ENCODE assay signal across 8 cellular contexts in the genomic region with DNA sequence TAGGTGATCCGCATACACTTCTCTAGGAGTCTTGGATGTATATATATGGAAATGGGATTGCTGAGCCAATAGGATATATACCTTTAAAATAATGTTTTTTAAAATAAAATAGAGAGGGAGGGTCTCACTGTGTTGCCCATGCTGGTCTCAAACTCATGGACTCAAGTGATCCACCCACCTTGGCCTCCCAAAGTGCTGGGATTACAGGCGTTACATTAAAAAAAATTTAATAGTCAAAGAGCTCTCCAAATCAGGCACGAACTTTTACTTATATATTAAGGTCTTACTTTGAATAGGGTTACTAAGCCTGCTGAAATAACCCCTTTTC.
DNase-seq lines count a peak whose midpoint lies in the region; ATAC-seq and TF ChIP-seq lines count a peak whose summit lies in the region.

No MANE protein-coding gene starts in this region.

- 0 out of 3 replicates have a peak overlapping the region, but pooled peaks have one; percentile 54 for H2BK15ac ChIP-seq in IMR-90 (ENCODE audit: low read depth, low read length)

- ATAC-seq in IMR-90 (ENCODE audit: low read depth) (no peak), HG02852 (IDR thresholded peaks at IDR 0.05; ENCODE audit: unreplicated experiment) (no peak)

- in situ Hi-C loops in IMR-90 (cut with MboI; ENCODE audit: low sequenced_read_pairs), result no loop called here

- H3K27ac ChIP-seq in A673 (ENCODE audit: low read depth, low read length, poor library complexity, severe bottlenecking), result peak overlapping the region; percentile 93
- peak overlapping the region; percentile 74; the same call in 1 of the 2 replicates for H3K27ac ChIP-seq in IMR-90 (ENCODE audit: insufficient read depth, low read length)
- H3K27ac ChIP-seq in breast epithelium, result peak overlapping the region; percentile 85 to 88

- dilution Hi-C loops in IMR-90 (cut with HindIII; ENCODE audit: low sequenced_read_pairs, unreplicated experiment), result no loop called here

- WGBS in IMR-90 (ENCODE audit: extremely low coverage in 2 of 2, insufficient read length in 1 of 2), 2 experiments, result no CpG with 5 or more reads among the region's 3 CpGs

- no peak for TF ChIP-seq CTCF in A673 (conservative IDR thresholded peaks at IDR 0.05; ENCODE audit: low read depth, low read length)
- no peak for TF ChIP-seq CTCF in IMR-90 (conservative IDR thresholded peaks at IDR 0.05; ENCODE audit: low read depth, low read length)
- TF ChIP-seq CTCF in breast epithelium (IDR thresholded peaks at IDR 0.05), result no peak

- H3K36me3 ChIP-seq in A673 (ENCODE audit: insufficient read depth, low read length, poor library complexity, severe bottlenecking) (no peaks in the 10 kb centered on the region), IMR-90 (ENCODE audit: control insufficient read depth, insufficient read depth, low read length) (no peaks in the 10 kb centered on the region), breast epithelium (no peaks in the 10 kb centered on the region), mucosa of stomach (ENCODE audit: control insufficient read depth, insufficient read depth, low read length) (no peaks in the 10 kb centered on the region)

- H2BK5ac ChIP-seq in IMR-90 (ENCODE audit: low read depth, low read length, poor library complexity, severe bottlenecking), result peak overlapping the region; percentile 29

- TF ChIP-seq RAD21 in IMR-90 (IDR thresholded peaks at IDR 0.05; ENCODE audit: low read length), result no peak

- H3K4me1 ChIP-seq in A673 (ENCODE audit: insufficient read depth, low read length, poor library complexity, severe bottlenecking) (no peaks in the 10 kb centered on the region), IMR-90 (ENCODE audit: control insufficient read depth, insufficient read depth, low read length) (no peaks in the 10 kb centered on the region), breast epithelium (no peaks in the 10 kb centered on the region), mucosa of stomach (ENCODE audit: control insufficient read depth, insufficient read depth, low read length) (no peaks in the 10 kb centered on the region)

- no peaks in the 10 kb centered on the region for H3K27me3 ChIP-seq in A673 (replicated peaks; ENCODE audit: insufficient read depth, low read depth, low read length, poor library complexity)
- H3K27me3 ChIP-seq in IMR-90 (ENCODE audit: control insufficient read depth, insufficient read depth, low read length), result no peaks in the 10 kb centered on the region
- H3K27me3 ChIP-seq in breast epithelium, result peaks cover 0 to 10% of the 10 kb centered on the region in 2 donors
- no peaks in the 10 kb centered on the region for H3K27me3 ChIP-seq in mucosa of stomach (ENCODE audit: control insufficient read depth, insufficient read depth, low read length)

- H2AK5ac ChIP-seq in IMR-90 (ENCODE audit: low read depth, low read length), result no peak overlapping the region

- peak overlapping the region; percentile 26; the same call in 1 of the 2 replicates for H3K18ac ChIP-seq in IMR-90 (ENCODE audit: low read depth, low read length)

- H3K56ac ChIP-seq in IMR-90 (ENCODE audit: extremely low read depth, insufficient read depth, low read length), result no peak overlapping the region; the same call in 1 of the 2 replicates

- 0 out of 2 replicates have a peak overlapping the region, but pooled peaks have one; percentile 10 for H3K4me2 ChIP-seq in IMR-90 (ENCODE audit: low read depth, low read length)

- H3K4ac ChIP-seq in IMR-90 (ENCODE audit: low read depth, low read length), result peak overlapping the region; percentile 64; the same call in 1 of the 2 replicates

- H4K5ac ChIP-seq in IMR-90 (ENCODE audit: low read depth, low read length), result peak overlapping the region; percentile 77; the same call in 1 of the 2 replicates

- 0 out of 2 replicates have a peak overlapping the region, but pooled peaks have one; percentile 5 for H2BK20ac ChIP-seq in IMR-90 (ENCODE audit: low read depth, low read length)

- H3K9me1 ChIP-seq in IMR-90 (ENCODE audit: insufficient read depth, low read length), result no peaks in the 10 kb centered on the region

- peak overlapping the region; percentile 28; the same call in 1 of the 2 replicates for H3K9ac ChIP-seq in IMR-90 (ENCODE audit: low read depth, low read length)
- peak overlapping the region; percentile 69 for H3K9ac ChIP-seq in mucosa of stomach (ENCODE audit: low read length)

- H3K9me3 ChIP-seq in A673 (ENCODE audit: low read depth, low read length, poor library complexity, severe bottlenecking) (no peaks in the 10 kb centered on the region), IMR-90 (ENCODE audit: control insufficient read depth, insufficient read depth, low read length) (no peaks in the 10 kb centered on the region), breast epithelium (peaks cover 0 to 3% of the 10 kb centered on the region in 2 donors), mucosa of stomach (ENCODE audit: control insufficient read depth, low read length) (no peaks in the 10 kb centered on the region)

- H2BK120ac ChIP-seq in IMR-90 (ENCODE audit: low read depth, low read length), result 0 out of 2 replicates have a peak overlapping the region, but pooled peaks have one; percentile 18

- H4K8ac ChIP-seq in IMR-90 (ENCODE audit: low read depth in 2 of 2, low read length in 2 of 2), result peak overlapping the region; percentile 80 to 91

- no peak overlapping the region for H3K23ac ChIP-seq in IMR-90 (ENCODE audit: low read depth, low read length)

- H2AFZ ChIP-seq in IMR-90 (replicated peaks; ENCODE audit: low read length, poor library complexity), result no peak overlapping the region

- intact Hi-C loops in A673 (cut with micrococcal nuclease; ENCODE audit: unreplicated experiment) (no loop called here), IMR-90 (cut with micrococcal nuclease) (loop anchor here (1.0 kb wide), 2 partner anchors 281 to 361 kb away; partner anchors contain the start of genes APEX2 and TRO), breast epithelium (cut with DNase I; ENCODE audit: low total_unique reads) (no loop called here)

- peak overlapping the region; percentile 83 for H4K91ac ChIP-seq in IMR-90 (ENCODE audit: insufficient read depth, low read depth, low read length)

- peak overlapping the region; percentile 47 for H3K4me3 ChIP-seq in A673 (ENCODE audit: low read depth, low read length, poor library complexity, severe bottlenecking)
- H3K4me3 ChIP-seq in IMR-90 (ENCODE audit: insufficient read depth, low read depth, low read length), result 0 out of 2 replicates have a peak overlapping the region, but pooled peaks have one; percentile 48
- H3K4me3 ChIP-seq in breast epithelium, result peak overlapping the region; percentile 40 to 62 (median 43)
- peak overlapping the region; percentile 32 for H3K4me3 ChIP-seq in mucosa of stomach (ENCODE audit: low read length)

- H3K79me1 ChIP-seq in IMR-90 (ENCODE audit: low read depth in 1 of 2, low read length in 2 of 2), result no peaks in the 10 kb centered on the region

- TF ChIP-seq POLR2A in IMR-90 (IDR thresholded peaks at IDR 0.05; ENCODE audit: low read depth, low read length), result no peak
- TF ChIP-seq POLR2A in breast epithelium (IDR thresholded peaks at IDR 0.05), result no peak

- no peaks in the 10 kb centered on the region for H4K20me1 ChIP-seq in IMR-90 (ENCODE audit: insufficient read depth, low read length)

- H2AK9ac ChIP-seq in IMR-90 (replicated peaks; ENCODE audit: low read depth, low read length, poor library complexity), result no peak overlapping the region

- DNase-seq in A673 (ENCODE audit: low spot score) (no peak), IMR-90 (no peak), breast epithelium (ENCODE audit: low spot score in 2 of 2) (no peak), hypothalamus (lab: John Stamatoyannopoulos, UW) (no peak), HuH-7 (ENCODE audit: low spot score) (no peak)
- no peak for DNase-seq in stimulated activated naive CD4-positive, alpha-beta T cell treated with Interleukin-2 at 50 U/mL for 16 hours (lab: John Stamatoyannopoulos, UW)

- CTCF ChIA-PET in A673 (lab: Charles Lee), result interaction anchor here (0.6 to 0.9 kb wide), 2 partner anchors 87 to 147 kb away, joined by 3 to 4 read pairs; no protein-coding TSS in a partner anchor
- CTCF ChIA-PET in IMR-90 (lab: Yijun Ruan, JAX), result interaction anchor here (0.9 to 1.5 kb wide), 2 partner anchors 170 to 361 kb away, joined by 4 to 6 read pairs; partner anchors contain the start of gene APEX2

- BruUV-seq in A673 (replicated peaks; lab: Mats Ljungman, UMichigan) (TSS peak; percentile 98), IMR-90 (replicated peaks; lab: Mats Ljungman, UMichigan) (no TSS peak)

- POLR2A ChIA-PET in A673 (lab: Charles Lee; ENCODE audit: low non-redundant PET) (interaction anchor here (0.7 kb wide), 2 partner anchors 86 to 170 kb away, joined by 4 read pairs; no protein-coding TSS in a partner anchor), IMR-90 (lab: Charles Lee; ENCODE audit: unreplicated experiment) (interaction anchor here (1.0 to 1.4 kb wide), 3 partner anchors 170 to 361 kb away, joined by 3 to 6 read pairs (median 6); no protein-coding TSS in a partner anchor)

- 0 out of 2 replicates have a peak overlapping the region, but pooled peaks have one; percentile 14 for H3K14ac ChIP-seq in IMR-90 (replicated peaks; ENCODE audit: low read depth, low read length)

TF ChIP-seq in IMR-90, 13 proteins besides CTCF, POLR2A, EP300 and RAD21 (continues in another document):
- TF ChIP-seq MAZ (IDR thresholded peaks at IDR 0.05; ENCODE audit: borderline replicate concordance, low read depth, low read length), result no peak
- no peak for TF ChIP-seq RFX5 (IDR thresholded peaks at IDR 0.05; ENCODE audit: low read depth, low read length)
- TF ChIP-seq BHLHE40 (IDR thresholded peaks at IDR 0.05; ENCODE audit: low read depth, low read length), result no peak
- TF ChIP-seq MXI1 (IDR thresholded peaks at IDR 0.05; ENCODE audit: borderline replicate concordance, low read depth, low read length), result no peak
- TF ChIP-seq CHD1 (IDR thresholded peaks at IDR 0.05; ENCODE audit: low read depth, low read length), result no peak
- TF ChIP-seq NFE2L2 (IDR thresholded peaks at IDR 0.05; ENCODE audit: low read depth, low read length), result no peak
- TF ChIP-seq MAFK (IDR thresholded peaks at IDR 0.05; ENCODE audit: low read depth, low read length), result no peak
- no peak for TF ChIP-seq ELK1 (IDR thresholded peaks at IDR 0.05; ENCODE audit: borderline replicate concordance, low read depth, low read length)
- no peak for TF ChIP-seq SMC3 (IDR thresholded peaks at IDR 0.05; ENCODE audit: low read depth, low read length)
- no peak for TF ChIP-seq FOS (IDR thresholded peaks at IDR 0.05; ENCODE audit: low read depth, low read length)
- no peak for TF ChIP-seq CEBPB (IDR thresholded peaks at IDR 0.05; ENCODE audit: low read depth, low read length)
